Comparison of ENCODE assay signal across 8 cellular contexts in genomic region chr22:36344106-36344827, GRCh38. TPM values are rescaled to one million over a fixed set of nuclear protein-coding genes. Genes with fewer than 3 reads are reported as not detected.
DNase-seq lines count a peak whose midpoint lies in the region; ATAC-seq and TF ChIP-seq lines count a peak whose summit lies in the region.

No MANE protein-coding gene starts in this region.

- H3K4me1 ChIP-seq in heart right ventricle (peaks cover 44 to 100% (median 98%) of the 10 kb centered on the region in 9 donors), aorta (ENCODE audit: control insufficient read depth in 1 of 2, insufficient read depth in 2 of 2, low read length in 2 of 2) (peaks cover 2 to 4% of the 10 kb centered on the region in 2 donors)

- H3K27me3 ChIP-seq in heart right ventricle (no peaks in the 10 kb centered on the region), dorsolateral prefrontal cortex (no peaks in the 10 kb centered on the region), aorta (ENCODE audit: control insufficient read depth in 1 of 2, insufficient read depth in 2 of 2, low read length in 1 of 2) (no peaks in the 10 kb centered on the region)

- DNase-seq in heart right ventricle (no peak), left cardiac atrium (no peak), dorsolateral prefrontal cortex (peak in 9 of 10 donors; percentile 71 to 87 (median 83)), pons (ENCODE audit: low spot score) (peak; percentile 88), left colon (no peak), NCI-H774 (lab: John Stamatoyannopoulos, UW) (no peak), aorta (no peak)

- intact Hi-C loops in heart right ventricle (cut with DNase I) = no loop called here
- intact Hi-C loops in left cardiac atrium (cut with DNase I) = no loop called here
- intact Hi-C loops in dorsolateral prefrontal cortex (cut with DNase I) = loop anchor here in 1 of 2 donors (5.0 kb wide), 1 partner anchor 43 kb away; the partner anchor contains the start of gene MYH9
- intact Hi-C loops in left colon (cut with DNase I, micrococcal nuclease) = no loop called here
- intact Hi-C loops in aorta (cut with DNase I) = no loop called here

- TF ChIP-seq CTCF in heart right ventricle (IDR thresholded peaks at IDR 0.05) = no peak
- TF ChIP-seq CTCF in dorsolateral prefrontal cortex (IDR thresholded peaks at IDR 0.05 in 54 of 56, conservative IDR thresholded peaks at IDR 0.05 in 2 of 56; ENCODE audit: low read depth in 1 of 56, partially characterized antibody in 56 of 56) = peak in 34 of 56 donors; percentile 5 to 53 (median 28)

- peak overlapping the region; percentile 26 to 97 (median 62) for H3K27ac ChIP-seq in heart right ventricle
- H3K27ac ChIP-seq in dorsolateral prefrontal cortex = peak overlapping the region; percentile 10 to 99 (median 95)
- peak overlapping the region in 1 of 2 donors; percentile 52 for H3K27ac ChIP-seq in aorta (ENCODE audit: low read depth in 1 of 2, low read length in 2 of 2)

- H3K4me3 ChIP-seq in heart right ventricle (no peak overlapping the region), dorsolateral prefrontal cortex (peak overlapping the region in 3 of 59 donors; percentile 8 to 12 (median 8)), aorta (ENCODE audit: low read length in 2 of 2) (no peak overlapping the region)

- 84% methylated on average over 23 of the region's 23 CpGs for WGBS in heart right ventricle, 2 donors
- 79 to 80% methylated on average over 23 of the region's 23 CpGs for WGBS in aorta, 2 donors

- H3K36me3 ChIP-seq in heart right ventricle (peaks cover 0 to 98% (median 48%) of the 10 kb centered on the region in 9 donors), aorta (ENCODE audit: control insufficient read depth in 1 of 2, insufficient read depth in 2 of 2, low read length in 1 of 2) (peaks cover 0 to 16% of the 10 kb centered on the region in 2 donors)

- H3K9me3 ChIP-seq in heart right ventricle (no peaks in the 10 kb centered on the region), aorta (ENCODE audit: control insufficient read depth, low read length) (no peaks in the 10 kb centered on the region)

- ATAC-seq in heart right ventricle = peak in 4 of 8 donors; percentile 2 to 9 (median 5)
- ATAC-seq in left cardiac atrium = no peak
- ATAC-seq in left colon = no peak
- ATAC-seq in GM18873 (IDR thresholded peaks at IDR 0.05; ENCODE audit: low FRiP score, unreplicated experiment) = no peak
- ATAC-seq in aorta (ENCODE audit: low FRiP score) = no peak

RNA-seq across cellular contexts. Expression of gene MYH9, which starts 43.5 kb away (rescaled TPM):
- total RNA-seq in heart right ventricle (100 to 1,000 TPM; 132 to 345 (median 189) TPM), left cardiac atrium (100 to 1,000 TPM; 225 to 367 TPM), dorsolateral prefrontal cortex (100 to 1,000 TPM in 119 of 120 experiments, 10 to 100 TPM in 1; 95.7 to 282 (median 162) TPM), left colon (100 to 1,000 TPM; 581 to 641 TPM), aorta (1,000 to 10,000 TPM; 1,564 to 1,890 TPM)
- polyA plus RNA-seq in heart right ventricle (100 to 1,000 TPM; 134 to 243 TPM), aorta (100 to 1,000 TPM; 170 to 572 TPM)

Comparison
In these comparisons a context has a peak if more than half of its experiments do, and no peak if none do; other contexts are left out.
1. DNase-seq: peak in dorsolateral prefrontal cortex (9 of 10) and pons (single experiment); none in heart right ventricle (0 of 2), left cardiac atrium (single experiment), left colon (0 of 2), NCI-H774 (single experiment) and aorta (0 of 2).
2. CTCF ChIP-seq: peak in dorsolateral prefrontal cortex (34 of 56); none in heart right ventricle (0 of 9).